In genomic region chr10:63133787-63134557, GRCh38 we compare ENCODE assay signal across 8 cellular contexts. TPM values are rescaled to one million over a fixed set of nuclear protein-coding genes. Genes with fewer than 3 reads are reported as not detected.
A peak's percentile ranks its signal among the peaks of the same experiment; 100 is the strongest.
DNase-seq lines count a peak whose midpoint lies in the region; ATAC-seq, FAIRE-seq and TF ChIP-seq lines count a peak whose summit lies in the region.

No MANE protein-coding gene starts in this region.

- H3K9me3 ChIP-seq in Loucy (ENCODE audit: insufficient read depth, low read depth, low read length) (no peaks in the 10 kb centered on the region), breast epithelium (no peaks in the 10 kb centered on the region), HepG2 (ENCODE audit: low read length) (no peaks in the 10 kb centered on the region), transverse colon (no peaks in the 10 kb centered on the region)

- H3K4me2 ChIP-seq in Loucy (ENCODE audit: low read depth, low read length, poor library complexity, severe bottlenecking) (peak overlapping the region; percentile 98), HepG2 (ENCODE audit: low read depth, low read length) (peak overlapping the region; percentile 82)

- TF ChIP-seq POLR2A in breast epithelium (IDR thresholded peaks at IDR 0.05) (no peak), HepG2 (IDR thresholded peaks at IDR 0.05; ENCODE audit: insufficient read depth in 1 of 2, low read depth in 2 of 2, low read length in 2 of 2) (no peak), transverse colon (IDR thresholded peaks at IDR 0.05) (no peak)

- no peaks in the 10 kb centered on the region for H3F3A ChIP-seq in Loucy (ENCODE audit: low read depth)

- intact Hi-C loops in breast epithelium (cut with DNase I; ENCODE audit: low total_unique reads) (no loop called here), HepG2 (cut with micrococcal nuclease; ENCODE audit: unreplicated experiment) (loop anchor here (1.0 to 2.0 kb wide), 2 partner anchors 19 to 318 kb away; partner anchors contain the start of gene EGR2), transverse colon (cut with DNase I; ENCODE audit: low total_unique reads) (no loop called here)

- H3K27ac ChIP-seq in breast epithelium (peak overlapping the region; percentile 98 to 99), HepG2 (ENCODE audit: extremely low read length, insufficient read depth, low read length) (peak overlapping the region; percentile 92), transverse colon (peak overlapping the region; percentile 87 to 99 (median 93))

- WGBS in HepG2 (ENCODE audit: low lambda C conversion rate): 2% methylated on average over 8 of the region's 11 CpGs
- WGBS in transverse colon (ENCODE audit: low coverage in 1 of 2), 2 donors: 0 to 5% methylated on average over 4 to 10 of the region's 11 CpGs

- peaks cover 54% of the 10 kb centered on the region for H3K79me2 ChIP-seq in Loucy (ENCODE audit: insufficient read depth, low read length)
- peaks cover 52% of the 10 kb centered on the region for H3K79me2 ChIP-seq in HepG2 (ENCODE audit: insufficient read depth, low read length)

- no peak for TF ChIP-seq EP300 in HepG2 (IDR thresholded peaks at IDR 0.05; ENCODE audit: low read depth in 2 of 2, low read length in 2 of 2)
- no peak for TF ChIP-seq EP300 in HepG2 (CRISPR knock-in tag; IDR thresholded peaks at IDR 0.05; ENCODE audit: borderline replicate concordance)
- no peak for TF ChIP-seq EP300 in transverse colon (IDR thresholded peaks at IDR 0.05; ENCODE audit: low read depth)

- POLR2A ChIA-PET in HepG2 (lab: Yijun Ruan, JAX): interaction anchor here (0.6 to 3.5 kb wide), 6 partner anchors 13 to 330 kb away, joined by 3 to 32 read pairs (median 3); partner anchors contain the start of genes ADO and EGR2

- TF ChIP-seq RAD21 in HepG2 (CRISPR knock-in tag; IDR thresholded peaks at IDR 0.05): no peak

- peak overlapping the region; percentile 96 for H2AFZ ChIP-seq in Loucy (ENCODE audit: low read length)
- H2AFZ ChIP-seq in HepG2 (ENCODE audit: low read length): no peak overlapping the region

- H3K27me3 ChIP-seq in Loucy (ENCODE audit: insufficient read depth, low read length, poor library complexity, severe bottlenecking): peaks cover 37% of the 10 kb centered on the region
- H3K27me3 ChIP-seq in breast epithelium: no peaks in the 10 kb centered on the region
- no peaks in the 10 kb centered on the region; a peak in 1 of 5 replicates for H3K27me3 ChIP-seq in HepG2 (ENCODE audit: control insufficient read depth in 1 of 2, insufficient read depth in 2 of 2, low read length in 2 of 2)
- H3K27me3 ChIP-seq in transverse colon: no peaks in the 10 kb centered on the region

- H3K9ac ChIP-seq in Loucy (ENCODE audit: low read depth, low read length, poor library complexity, severe bottlenecking): peak overlapping the region; percentile 94
- peak overlapping the region; percentile 94 for H3K9ac ChIP-seq in HepG2 (ENCODE audit: insufficient read depth, low read depth, low read length)

- DNase-seq in EH (ENCODE audit: low read depth) (peak; percentile 63), breast epithelium (ENCODE audit: low spot score in 2 of 2) (no peak), HepG2 (ENCODE audit: low spot score) (no peak), transverse colon (no peak), NK-92 (lab: John Stamatoyannopoulos, UW; ENCODE audit: unreplicated experiment) (no peak)
- no peak for DNase-seq in activated CD4-positive, alpha-beta T cell treated with anti-CD3 and anti-CD28 coated beads for 4 hours

- no peaks in the 10 kb centered on the region for H3K36me3 ChIP-seq in Loucy (ENCODE audit: insufficient read depth, low read length)
- no peaks in the 10 kb centered on the region for H3K36me3 ChIP-seq in breast epithelium
- H3K36me3 ChIP-seq in HepG2 (replicated peaks in 1 of 2; ENCODE audit: control insufficient read depth in 1 of 2, insufficient read depth in 2 of 2, low read length in 2 of 2): no peaks in the 10 kb centered on the region
- no peaks in the 10 kb centered on the region for H3K36me3 ChIP-seq in transverse colon

- H4K20me1 ChIP-seq in Loucy (ENCODE audit: insufficient read depth, low read length, poor library complexity, severe bottlenecking): peaks cover 34% of the 10 kb centered on the region
- H4K20me1 ChIP-seq in HepG2 (ENCODE audit: insufficient read depth, low read length): peaks cover 21% of the 10 kb centered on the region

- H3K4me3 ChIP-seq in Loucy (ENCODE audit: low read length, poor library complexity, severe bottlenecking): peak overlapping the region; percentile 93
- peak overlapping the region; percentile 92 to 100 (median 96) for H3K4me3 ChIP-seq in breast epithelium
- H3K4me3 ChIP-seq in HepG2 (replicated peaks in 1 of 3; ENCODE audit: insufficient read depth in 1 of 3, low read depth in 2 of 3, low read length in 3 of 3): peak overlapping the region; percentile 77 to 91 (median 88)
- peak overlapping the region; percentile 70 to 97 (median 75) for H3K4me3 ChIP-seq in transverse colon

- ATAC-seq in HepG2 (no peak), GM19023 (IDR thresholded peaks at IDR 0.05; ENCODE audit: unreplicated experiment) (no peak)

- in situ Hi-C loops in HepG2 (cut with HindIII; ENCODE audit: extremely low pct_ligation_motif_present, low pct_unique_long_range_greater_than_20kb): loop anchor here (10.0 kb wide), 1 partner anchor 329 kb away; the partner anchor contains the start of gene ADO
- in situ Hi-C loops in transverse colon (cut with MboI; ENCODE audit: low pct_ligation_motif_present in 1 of 4, low pct_unique_long_range_greater_than_20kb in 1 of 4, low sequenced_read_pairs in 3 of 4): no loop called here

- CTCF ChIA-PET in HepG2 (lab: Yijun Ruan, JAX; ENCODE audit: low intra/inter-chr PET ratio, low total read pairs): no interaction called here

- no peaks in the 10 kb centered on the region for H3K9me2 ChIP-seq in Loucy (replicated peaks; ENCODE audit: low read depth, low read length)

- BruUV-seq in HepG2 (replicated peaks; lab: Mats Ljungman, UMichigan): TSS peak; percentile 77

- no peak for TF ChIP-seq CTCF in Loucy (conservative IDR thresholded peaks at IDR 0.05; ENCODE audit: low read length)
- no peak for TF ChIP-seq CTCF in breast epithelium (IDR thresholded peaks at IDR 0.05)
- TF ChIP-seq CTCF in HepG2 (CRISPR knock-in tag; IDR thresholded peaks at IDR 0.05): no peak
- TF ChIP-seq CTCF in transverse colon (IDR thresholded peaks at IDR 0.05): peak in 1 of 5 experiments; percentile 3

- peak; percentile 8 for FAIRE-seq in HepG2 (lab: Jason Lieb, UNC)

- H3K4me1 ChIP-seq in Loucy (ENCODE audit: insufficient read depth, low read length, poor library complexity, severe bottlenecking) (peaks cover 36% of the 10 kb centered on the region), breast epithelium (peaks cover 0 to 7% of the 10 kb centered on the region in 2 donors), HepG2 (ENCODE audit: insufficient read depth, low read length) (peaks cover 44% of the 10 kb centered on the region), transverse colon (peaks cover 13 to 37% (median 16%) of the 10 kb centered on the region in 4 donors)

TF ChIP-seq in HepG2, 621 proteins besides CTCF, POLR2A, EP300 and RAD21 (continues in another document):
- TF ChIP-seq KDM3A (CRISPR knock-in tag; IDR thresholded peaks at IDR 0.05; ENCODE audit: low read depth) (no peak), KLF12 (CRISPR knock-in tag; IDR thresholded peaks at IDR 0.05; ENCODE audit: borderline replicate concordance) (no peak)
- TF ChIP-seq, protein P1, sequence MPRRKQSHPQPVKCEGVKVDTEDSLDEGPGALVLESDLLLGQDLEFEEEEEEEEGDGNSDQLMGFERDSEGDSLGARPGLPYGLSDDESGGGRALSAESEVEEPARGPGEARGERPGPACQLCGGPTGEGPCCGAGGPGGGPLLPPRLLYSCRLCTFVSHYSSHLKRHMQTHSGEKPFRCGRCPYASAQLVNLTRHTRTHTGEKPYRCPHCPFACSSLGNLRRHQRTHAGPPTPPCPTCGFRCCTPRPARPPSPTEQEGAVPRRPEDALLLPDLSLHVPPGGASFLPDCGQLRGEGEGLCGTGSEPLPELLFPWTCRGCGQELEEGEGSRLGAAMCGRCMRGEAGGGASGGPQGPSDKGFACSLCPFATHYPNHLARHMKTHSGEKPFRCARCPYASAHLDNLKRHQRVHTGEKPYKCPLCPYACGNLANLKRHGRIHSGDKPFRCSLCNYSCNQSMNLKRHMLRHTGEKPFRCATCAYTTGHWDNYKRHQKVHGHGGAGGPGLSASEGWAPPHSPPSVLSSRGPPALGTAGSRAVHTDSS (CRISPR knock-in tag; conservative IDR thresholded peaks at IDR 0.05): no peak

RNA-seq across cellular contexts. Expression of gene NRBF2, which starts 0.8 kb away (rescaled TPM):
- total RNA-seq in breast epithelium (10 to 100 TPM; 14.7 to 28.5 (median 17.0) TPM), HepG2 (2016; rRNA removed; fragmentation: Illumina TruSeq; extraction: Trizol) (28.4 and 39.0 TPM in 2 replicates), transverse colon (10 to 100 TPM in 3 of 4 donors, 1 to 10 TPM in 1; 1.4 to 21.3 (median 17.6) TPM)
- 7.3 and 10.7 TPM in 2 replicates for total RNA-seq in HepG2 (2016; cell fraction: cytosol; rRNA removed; fragmentation: Illumina TruSeq; extraction: Trizol; ENCODE audit: low read depth)
- 26.2 and 39.1 TPM in 2 replicates for total RNA-seq in HepG2 (2016; cell fraction: insoluble cytoplasmic fraction; rRNA removed; fragmentation: Illumina TruSeq; extraction: Trizol)
- total RNA-seq in HepG2 (2016; cell fraction: membrane; rRNA removed; fragmentation: Illumina TruSeq; extraction: Trizol): 20.1 and 26.1 TPM in 2 replicates
- 12.7 and 13.7 TPM in 2 replicates for total RNA-seq in HepG2 (2016; cell fraction: nucleus; rRNA removed; fragmentation: Illumina TruSeq; extraction: Trizol)
- 18.0 and 20.0 TPM in 2 replicates for polyA plus RNA-seq in HepG2 (2011; rRNA removed)
- 10.9 and 15.2 TPM in 2 replicates for polyA plus RNA-seq in HepG2 (2011; cell fraction: cytosol; rRNA removed)
- polyA plus RNA-seq in HepG2 (2011; cell fraction: nucleus; rRNA removed): 3.7 and 5.0 TPM in 2 replicates
- polyA plus RNA-seq in HepG2 (2012): 23.4 and 26.2 TPM in 2 replicates
- 6.4 and 8.3 TPM in 2 replicates for polyA plus RNA-seq in HepG2 (2016; cell fraction: cytosol; fragmentation: Illumina TruSeq; extraction: Trizol; ENCODE audit: low read depth)
- polyA plus RNA-seq in HepG2 (2016; cell fraction: insoluble cytoplasmic fraction; fragmentation: Illumina TruSeq; extraction: Trizol; ENCODE audit: low read depth): 44.3 and 47.7 TPM in 2 replicates
- polyA plus RNA-seq in HepG2 (2016; cell fraction: membrane; fragmentation: Illumina TruSeq; extraction: Trizol; ENCODE audit: low read depth): 13.8 and 19.0 TPM in 2 replicates
- polyA plus RNA-seq in HepG2 (2016; cell fraction: nucleus; fragmentation: Illumina TruSeq; extraction: Trizol; ENCODE audit: insufficient read depth, low read depth): 17.1 and 19.4 TPM in 2 replicates
- 7.0 and 10.8 TPM in 2 replicates for polyA minus RNA-seq in HepG2 (2011; rRNA and poly(A)+ RNA removed; ENCODE audit: low replicate concordance)
- polyA minus RNA-seq in HepG2 (2011; cell fraction: cytosol; rRNA and poly(A)+ RNA removed): 13.7 and 15.0 TPM in 2 replicates
- 11.5 and 12.1 TPM in 2 replicates for polyA minus RNA-seq in HepG2 (2011; cell fraction: nucleus; rRNA and poly(A)+ RNA removed)
